Comparison of ENCODE assay signal across 18 cellular contexts in the genomic region with DNA sequence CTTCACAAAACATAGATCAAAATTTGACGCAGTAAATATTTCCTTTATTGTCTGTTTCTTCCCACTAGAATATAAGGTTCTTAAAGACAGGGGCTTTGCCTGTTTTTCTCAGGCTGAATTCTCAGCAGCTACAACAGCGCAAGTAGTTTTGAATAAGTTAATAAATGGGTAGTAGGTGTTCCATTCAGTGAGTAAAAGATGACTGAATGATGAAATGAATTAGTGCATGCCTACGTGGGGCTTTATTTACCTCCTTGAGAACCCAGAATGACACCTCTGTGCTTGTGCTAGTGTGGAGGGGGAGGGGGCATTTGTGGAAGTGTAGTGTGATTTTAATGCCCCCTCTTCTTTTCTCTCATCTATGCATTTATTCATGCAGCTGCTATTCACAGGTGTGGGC.
"Had no signal": no experiment of that assay in that cellular context is flagged by ENCODE, and none has a peak within 500 bp of the region (broad histone marks: within the 10 kb centered on the region; RNA-seq: fewer than 3 reads in every experiment).

No MANE protein-coding gene starts in this region.

- H3K36me3 Mint-ChIP-seq: natural killer cell treated with Interleukin-12 subunit alpha and Interleukin-12 subunit beta and Interleukin-15 and Interleukin-18, amount 100 ng/mL, for 72 hours had no signal

- H3K4me3 Mint-ChIP-seq: activated B cell treated with CpG ODN at 0.5 μM for 24 hours; activated CD4-positive, alpha-beta T cell treated with anti-CD3 and anti-CD28 coated beads, Interleukin-2, amount 10 ng/mL, durations not matched to agents 7 days and 5 days; activated CD8-positive, alpha-beta T cell treated with anti-CD3 and anti-CD28 coated beads, Interleukin-2, amount 10 ng/mL, durations not matched to agents 7 days and 5 days; activated naive CD8-positive, alpha-beta T cell treated with anti-CD3 and anti-CD28 coated beads, Interleukin-2, amount 10 ng/mL, durations not matched to agents 7 days and 5 days; activated T-cell treated with anti-CD3 and anti-CD28 coated beads, Interleukin-2, amount 50 U/mL, for 24 hours; natural killer cell treated with Interleukin-12 subunit alpha and Interleukin-12 subunit beta and Interleukin-15 and Interleukin-18, amount 100 ng/mL, for 72 hours; stimulated activated naive B cell treated with anti-CD40 and anti-IgM and Interleukin-4, amounts not matched to agents 10 μg/mL and 1 μg/mL and 100 μg/mL, for 72 hours had no signal

- H3K4me1 Mint-ChIP-seq: activated B cell treated with CpG ODN at 0.5 μM for 24 hours had no signal

- H3K27me3 Mint-ChIP-seq: activated T-cell treated with anti-CD3 and anti-CD28 coated beads, Interleukin-2, amount 50 U/mL, for 24 hours had no signal

- H3K36me3 ChIP-seq: thoracic aorta, upper lobe of left lung had no signal

- DNase-seq: activated B cell treated with CpG ODN at 0.5 μM for 24 hours; activated CD4-positive, alpha-beta T cell treated with anti-CD3 and anti-CD28 coated beads, Interleukin-2, amount 10 ng/mL, durations not matched to agents 7 days and 5 days; activated CD8-positive, alpha-beta T cell treated with anti-CD3 and anti-CD28 coated beads, Interleukin-2, amount 10 ng/mL, durations not matched to agents 7 days and 5 days; activated naive CD4-positive, alpha-beta T cell treated with Interleukin-2 at 50 U/mL for 16 hours; activated naive CD8-positive, alpha-beta T cell treated with anti-CD3 and anti-CD28 coated beads, Interleukin-2, amount 10 ng/mL, durations not matched to agents 7 days and 5 days; activated T-cell treated with anti-CD3 and anti-CD28 coated beads, Interleukin-2, amount 50 U/mL, for 24 hours; amygdala; body of pancreas; erythroblast; kidney; left ventricle myocardium superior; posterior cingulate gyrus; stimulated activated naive B cell treated with anti-CD40 and anti-IgM and Interleukin-4, amounts not matched to agents 10 μg/mL and 1 μg/mL and 100 μg/mL, for 72 hours had no signal

- H3K27me3 ChIP-seq: body of pancreas, upper lobe of left lung had no signal

- H3K27ac ChIP-seq: body of pancreas, thoracic aorta, upper lobe of left lung had no signal

- H3K4me1 ChIP-seq: body of pancreas had no signal

- ATAC-seq: activated CD8-positive, alpha-beta T cell treated with anti-CD3 and anti-CD28 coated beads, Interleukin-2, amount 10 ng/mL, durations not matched to agents 7 days and 5 days; body of pancreas; natural killer cell treated with Interleukin-12 subunit alpha and Interleukin-12 subunit beta and Interleukin-15 and Interleukin-18, amount 100 ng/mL, for 72 hours had no signal

- FAIRE-seq: frontal cortex, kidney had no signal

- H3K27ac Mint-ChIP-seq: activated B cell treated with CpG ODN at 0.5 μM for 24 hours; activated CD4-positive, alpha-beta T cell treated with anti-CD3 and anti-CD28 coated beads, Interleukin-2, amount 10 ng/mL, durations not matched to agents 7 days and 5 days; activated CD8-positive, alpha-beta T cell treated with anti-CD3 and anti-CD28 coated beads, Interleukin-2, amount 10 ng/mL, durations not matched to agents 7 days and 5 days; activated naive CD8-positive, alpha-beta T cell treated with anti-CD3 and anti-CD28 coated beads, Interleukin-2, amount 10 ng/mL, durations not matched to agents 7 days and 5 days; activated T-cell treated with anti-CD3 and anti-CD28 coated beads, Interleukin-2, amount 50 U/mL, for 24 hours; activated T-helper 2 cell treated with anti-CD3 and anti-CD28 coated beads, Interferon-gamma antibody, Interleukin-2, Interleukin-4, amounts not matched to agents 10 μg/mL and 5 μg/mL and 100 μg/mL, durations not matched to agents 14 hours and 24 hours and 36 hours; natural killer cell treated with Interleukin-12 subunit alpha and Interleukin-12 subunit beta and Interleukin-15 and Interleukin-18, amount 100 ng/mL, for 72 hours; stimulated activated naive B cell treated with anti-CD40 and anti-IgM and Interleukin-4, amounts not matched to agents 10 μg/mL and 1 μg/mL and 100 μg/mL, for 72 hours had no signal

- H3K4me3 ChIP-seq: body of pancreas, thoracic aorta, upper lobe of left lung had no signal

- H3K9me3 ChIP-seq: body of pancreas, thoracic aorta, upper lobe of left lung had no signal

- H3K9me3 Mint-ChIP-seq: activated T-cell treated with anti-CD3 and anti-CD28 coated beads, Interleukin-2, amount 50 U/mL, for 24 hours had no signal
